Comparison of ENCODE assay signal across 17 cellular contexts in the genomic region with DNA sequence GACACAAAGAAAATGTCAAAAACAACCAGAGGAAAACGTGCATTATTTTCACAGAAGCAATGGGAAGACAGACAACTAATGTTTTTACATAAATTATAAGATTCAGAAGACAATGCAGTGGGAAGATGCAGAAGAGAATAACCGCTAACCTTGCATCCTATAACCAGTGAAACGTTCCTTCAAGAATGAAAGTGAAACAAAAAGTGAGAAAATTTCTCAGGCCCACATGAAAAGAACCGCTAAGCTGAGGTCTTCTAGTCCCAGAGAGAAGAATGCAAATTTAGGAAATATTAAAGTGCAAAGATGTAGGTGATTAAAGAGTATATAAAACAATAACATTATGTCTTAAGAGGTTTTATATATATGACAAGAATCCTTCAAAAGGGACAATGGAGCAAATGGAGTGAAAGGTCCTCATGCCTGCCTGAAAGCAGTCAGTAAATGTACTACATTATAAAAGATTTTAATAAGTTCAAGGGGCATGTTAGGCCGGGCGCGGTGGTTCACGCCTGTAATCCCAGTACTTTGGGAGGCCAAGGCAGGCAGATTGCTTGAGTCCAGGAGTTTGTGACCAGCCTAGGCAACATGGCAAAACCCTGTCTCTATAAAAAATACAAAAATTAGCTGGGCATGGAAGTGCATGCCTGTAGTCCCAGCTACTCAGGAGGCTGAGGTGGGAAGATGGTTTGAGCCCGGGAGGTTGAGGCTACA. TPM values are rescaled to one million over a fixed set of nuclear protein-coding genes. Genes with fewer than 3 reads are reported as not detected.
DNase-seq lines count a peak whose midpoint lies in the region; ATAC-seq, FAIRE-seq and TF ChIP-seq lines count a peak whose summit lies in the region.
"Had no signal": no experiment of that assay in that cellular context is flagged by ENCODE, and none has a peak within 500 bp of the region (broad histone marks: within the 10 kb centered on the region; RNA-seq: fewer than 3 reads in every experiment).

No MANE protein-coding gene starts in this region.

- no peaks in the 10 kb centered on the region for H3K79me2 ChIP-seq in Loucy (ENCODE audit: insufficient read depth, low read length)

- TF ChIP-seq EP300 in stomach (IDR thresholded peaks at IDR 0.05), result no peak

- DNase-seq in right atrium auricular region (ENCODE audit: low spot score), result peak; percentile 50
- DNase-seq in left ventricle myocardium superior, result no peak
- peak; percentile 10 for DNase-seq in astrocyte of the spinal cord (ENCODE audit: low read depth, low spot score)
- no peak for DNase-seq in stimulated activated effector memory CD8-positive, alpha-beta T cell treated with anti-CD3 and anti-CD28 coated beads, Interleukin-12 subunit alpha, Interleukin-12 subunit beta, amount 100 ng/mL, for 72 hours (ENCODE audit: low spot score in 2 of 2)
- no peak for DNase-seq in GM12892 (ENCODE audit: insufficient read length)
- no peak for DNase-seq in Peyer's patch
- DNase-seq in stomach, result no peak
- DNase-seq: amygdala; cortex of kidney; glutamatergic neuron; NCI-H1048; stimulated activated naive CD4-positive, alpha-beta T cell treated with Interleukin-2 at 50 U/mL for 16 hours had no signal

- H3K4me3 Mint-ChIP-seq in stimulated activated effector memory CD8-positive, alpha-beta T cell treated with anti-CD3 and anti-CD28 coated beads, Interleukin-12 subunit alpha, Interleukin-12 subunit beta, amount 100 ng/mL, for 72 hours, result no peak overlapping the region
- H3K4me3 Mint-ChIP-seq: mesothelial cell of epicardium had no signal

- in situ Hi-C loops in astrocyte of the spinal cord (cut with HindIII; ENCODE audit: low sequenced_read_pairs), result no loop called here

- no peaks in the 10 kb centered on the region for H3K27me3 ChIP-seq in right atrium auricular region
- H3K27me3 ChIP-seq in Loucy (ENCODE audit: insufficient read depth, low read length, poor library complexity, severe bottlenecking), result no peaks in the 10 kb centered on the region
- no peaks in the 10 kb centered on the region for H3K27me3 ChIP-seq in Peyer's patch
- H3K27me3 ChIP-seq in stomach, result no peaks in the 10 kb centered on the region
- H3K27me3 ChIP-seq: SJSA1 had no signal

- H3K9ac ChIP-seq in Loucy (ENCODE audit: low read depth, low read length, poor library complexity, severe bottlenecking), result no peak overlapping the region

- no peak overlapping the region for H3K27ac Mint-ChIP-seq in stimulated activated effector memory CD8-positive, alpha-beta T cell treated with anti-CD3 and anti-CD28 coated beads, Interleukin-12 subunit alpha, Interleukin-12 subunit beta, amount 100 ng/mL, for 72 hours
- H3K27ac Mint-ChIP-seq: mesothelial cell of epicardium had no signal

- H3K9me3 Mint-ChIP-seq in stimulated activated effector memory CD8-positive, alpha-beta T cell treated with anti-CD3 and anti-CD28 coated beads, Interleukin-12 subunit alpha, Interleukin-12 subunit beta, amount 100 ng/mL, for 72 hours, result no peaks in the 10 kb centered on the region
- H3K9me3 Mint-ChIP-seq: mesothelial cell of epicardium had no signal

- H3K36me3 ChIP-seq in right atrium auricular region (peaks cover 65% of the 10 kb centered on the region), Loucy (ENCODE audit: insufficient read depth, low read length) (no peaks in the 10 kb centered on the region), Peyer's patch (peaks cover 0 to 41% (median 0%) of the 10 kb centered on the region in 3 donors), stomach (peaks cover 17 to 86% (median 82%) of the 10 kb centered on the region in 4 donors)
- H3K36me3 ChIP-seq: SJSA1 had no signal

- FAIRE-seq in GM12892 (lab: Jason Lieb, UNC), result no peak

- 76 to 87% (median 79%) methylated on average over 9 of the region's 9 CpGs for WGBS in stomach, 5 donors

- H3K4me2 ChIP-seq in Loucy (ENCODE audit: low read depth, low read length, poor library complexity, severe bottlenecking), result peak overlapping the region; percentile 8

- no peaks in the 10 kb centered on the region for H3K9me3 ChIP-seq in right atrium auricular region
- H3K9me3 ChIP-seq in Loucy (ENCODE audit: insufficient read depth, low read depth, low read length), result no peaks in the 10 kb centered on the region
- no peaks in the 10 kb centered on the region for H3K9me3 ChIP-seq in Peyer's patch
- H3K9me3 ChIP-seq in stomach, result no peaks in the 10 kb centered on the region
- H3K9me3 ChIP-seq: SJSA1 had no signal

- ATAC-seq in left ventricle myocardium superior, result no peak
- peak; percentile 44 for ATAC-seq in stimulated activated effector memory CD8-positive, alpha-beta T cell treated with anti-CD3 and anti-CD28 coated beads, Interleukin-12 subunit alpha, Interleukin-12 subunit beta, amount 100 ng/mL, for 72 hours

- no peak overlapping the region for H2AFZ ChIP-seq in Loucy (ENCODE audit: low read length)

- H4K20me1 ChIP-seq in Loucy (ENCODE audit: insufficient read depth, low read length, poor library complexity, severe bottlenecking), result no peaks in the 10 kb centered on the region

- H3K4me1 ChIP-seq in right atrium auricular region, result no peaks in the 10 kb centered on the region
- H3K4me1 ChIP-seq in Loucy (ENCODE audit: insufficient read depth, low read length, poor library complexity, severe bottlenecking), result peaks cover 15% of the 10 kb centered on the region
- H3K4me1 ChIP-seq in Peyer's patch, result no peaks in the 10 kb centered on the region
- H3K4me1 ChIP-seq in stomach, result peaks cover 0 to 8% (median 3%) of the 10 kb centered on the region in 4 donors

- intact Hi-C loops in left ventricle myocardium superior (cut with micrococcal nuclease) (no loop called here), stomach (cut with DNase I; ENCODE audit: low total_unique reads) (no loop called here)

- TF ChIP-seq POLR2A in GM12892 (IDR thresholded peaks at IDR 0.05; ENCODE audit: low read depth, low read length) (no peak), Peyer's patch (IDR thresholded peaks at IDR 0.05) (no peak), stomach (IDR thresholded peaks at IDR 0.05) (no peak)

- H3K36me3 Mint-ChIP-seq in stimulated activated effector memory CD8-positive, alpha-beta T cell treated with anti-CD3 and anti-CD28 coated beads, Interleukin-12 subunit alpha, Interleukin-12 subunit beta, amount 100 ng/mL, for 72 hours, result no peaks in the 10 kb centered on the region

- no peaks in the 10 kb centered on the region for H3K9me2 ChIP-seq in Loucy (replicated peaks; ENCODE audit: low read depth, low read length)

- peaks cover 32% of the 10 kb centered on the region for H3K4me1 Mint-ChIP-seq in stimulated activated effector memory CD8-positive, alpha-beta T cell treated with anti-CD3 and anti-CD28 coated beads, Interleukin-12 subunit alpha, Interleukin-12 subunit beta, amount 100 ng/mL, for 72 hours
- H3K4me1 Mint-ChIP-seq: mesothelial cell of epicardium had no signal

- H3K27ac ChIP-seq in right atrium auricular region (no peak overlapping the region), Peyer's patch (no peak overlapping the region), stomach (no peak overlapping the region)
- H3K27ac ChIP-seq: SJSA1 had no signal

- no peaks in the 10 kb centered on the region for H3F3A ChIP-seq in Loucy (ENCODE audit: low read depth)

- H3K4me3 ChIP-seq in right atrium auricular region, result no peak overlapping the region
- H3K4me3 ChIP-seq in Loucy (ENCODE audit: low read length, poor library complexity, severe bottlenecking), result no peak overlapping the region
- H3K4me3 ChIP-seq in astrocyte of the spinal cord (ENCODE audit: low read depth, low read length), result no peak overlapping the region
- H3K4me3 ChIP-seq in Peyer's patch, result no peak overlapping the region
- no peak overlapping the region for H3K4me3 ChIP-seq in stomach
- H3K4me3 ChIP-seq: SJSA1 had no signal

- TF ChIP-seq CTCF in right atrium auricular region (IDR thresholded peaks at IDR 0.05) (no peak), Loucy (conservative IDR thresholded peaks at IDR 0.05; ENCODE audit: low read length) (no peak), astrocyte of the spinal cord (IDR thresholded peaks at IDR 0.05; ENCODE audit: low read depth, low read length) (no peak), Peyer's patch (IDR thresholded peaks at IDR 0.05) (no peak), stomach (IDR thresholded peaks at IDR 0.05) (no peak)

RNA-seq across cellular contexts. Expression of gene DDC, which starts 43.1 kb away (rescaled TPM):
- total RNA-seq in right atrium auricular region (not detected), left ventricle myocardium superior (not detected), Peyer's patch (100 to 1,000 TPM in 3 of 4 donors, 10 to 100 TPM in 1; 56.9 to 314 (median 200) TPM), stomach (10 to 100 TPM in 2 of 5 donors, not detected in 3; 10.3 to 95.0 TPM)
- not detected for polyA plus RNA-seq in GM12892 (2012; ENCODE audit: missing spikeins)
- 1 to 10 TPM in 2 of 3 donors, under 1 TPM in 1; 0.95 to 4.7 (median 2.2) TPM for polyA plus RNA-seq in stomach
- total RNA-seq: H4, mesothelial cell of epicardium, osteocyte, SJSA1 had no signal

Comparison
In these comparisons a context has a peak if more than half of its experiments do, and no peak if none do; other contexts are left out.
1. DNase-seq: peak in right atrium auricular region (single experiment) and astrocyte of the spinal cord (single experiment); none in left ventricle myocardium superior (single experiment), stimulated activated effector memory CD8-positive, alpha-beta T cell treated with anti-CD3 and anti-CD28 coated beads, Interleukin-12 subunit alpha, Interleukin-12 subunit beta, amount 100 ng/mL, for 72 hours (0 of 2), GM12892 (single experiment), Peyer's patch (0 of 3) and stomach (single experiment).